ENCODE assay signal across 27 cellular contexts in the genomic region with DNA sequence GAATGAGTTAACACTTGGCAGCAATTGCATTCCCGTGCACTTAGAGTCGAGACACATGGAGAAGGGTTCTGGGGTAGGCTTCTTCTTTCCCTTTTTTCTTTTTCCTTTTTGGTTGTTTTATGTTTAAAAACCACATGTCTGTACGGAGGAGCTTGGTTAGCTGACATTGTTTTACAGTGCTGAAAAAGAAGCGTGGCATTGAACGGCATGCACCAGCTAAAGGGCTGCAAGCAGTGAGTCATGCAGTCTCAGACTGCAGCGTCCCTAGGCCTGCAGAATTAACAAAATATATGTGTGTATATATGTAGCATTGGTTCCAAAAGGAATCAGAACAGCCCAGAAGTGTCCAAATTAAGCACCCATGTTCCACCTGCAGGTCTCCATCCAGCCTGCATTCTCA.
"Had no signal": no experiment of that assay in that cellular context is flagged by ENCODE, and none has a peak within 500 bp of the region (broad histone marks: within the 10 kb centered on the region; RNA-seq: fewer than 3 reads in every experiment).

No MANE protein-coding gene starts in this region.

- H3K27me3 ChIP-seq: adrenal gland, breast epithelium, MG63 had no signal

- H3K36me3 Mint-ChIP-seq: activated naive CD8-positive, alpha-beta T cell treated with anti-CD3 and anti-CD28 coated beads, Interleukin-2, amount 10 ng/mL, durations not matched to agents 7 days and 5 days had no signal

- H3K4me1 ChIP-seq: adrenal gland, breast epithelium had no signal

- ATAC-seq: activated CD4-positive, CD25-positive, alpha-beta regulatory T cell treated with anti-CD3 and anti-CD28 coated beads, Interleukin-2, amount 50 U/mL, for 24 hours; activated CD8-positive, alpha-beta T cell treated with anti-CD3 and anti-CD28 coated beads for 36 hours; Panc1; Right ventricle myocardium inferior; T-cell had no signal

- H3K27ac ChIP-seq: adrenal gland, breast epithelium, SK-N-MC, WERI-Rb-1 had no signal

- H3K4me3 ChIP-seq: adrenal gland, breast epithelium, MG63, SK-N-MC had no signal

- H3K27me3 Mint-ChIP-seq: activated CD8-positive, alpha-beta T cell treated with anti-CD3 and anti-CD28 coated beads for 36 hours; activated naive CD8-positive, alpha-beta T cell treated with anti-CD3 and anti-CD28 coated beads, Interleukin-2, amount 10 ng/mL, durations not matched to agents 7 days and 5 days; T-cell had no signal

- H3K36me3 ChIP-seq: breast epithelium, WERI-Rb-1 had no signal

- H3K4me1 Mint-ChIP-seq: activated naive CD8-positive, alpha-beta T cell treated with anti-CD3 and anti-CD28 coated beads, Interleukin-2, amount 10 ng/mL, durations not matched to agents 7 days and 5 days; T-cell had no signal

- H3K27ac Mint-ChIP-seq: activated CD8-positive, alpha-beta T cell treated with anti-CD3 and anti-CD28 coated beads for 36 hours; activated naive CD8-positive, alpha-beta T cell treated with anti-CD3 and anti-CD28 coated beads, Interleukin-2, amount 10 ng/mL, durations not matched to agents 7 days and 5 days; T-cell had no signal

- H3K4me3 Mint-ChIP-seq: activated CD8-positive, alpha-beta T cell treated with anti-CD3 and anti-CD28 coated beads for 36 hours; activated naive CD8-positive, alpha-beta T cell treated with anti-CD3 and anti-CD28 coated beads, Interleukin-2, amount 10 ng/mL, durations not matched to agents 7 days and 5 days; T-cell had no signal

- H3K9me3 Mint-ChIP-seq: activated CD8-positive, alpha-beta T cell treated with anti-CD3 and anti-CD28 coated beads for 36 hours; activated naive CD8-positive, alpha-beta T cell treated with anti-CD3 and anti-CD28 coated beads, Interleukin-2, amount 10 ng/mL, durations not matched to agents 7 days and 5 days; T-cell had no signal

- H3K9me3 ChIP-seq: adrenal gland, breast epithelium, MG63 had no signal

- DNase-seq: activated CD4-positive, alpha-beta T cell treated with anti-CD3 and anti-CD28 coated beads for 4 hours; activated CD8-positive, alpha-beta memory T cell treated with anti-CD3 and anti-CD28 coated beads, Interleukin-2, amount 50 U/mL, for 4 hours; activated CD8-positive, alpha-beta T cell treated with anti-CD3 and anti-CD28 coated beads for 36 hours; activated naive CD4-positive, alpha-beta T cell treated with anti-CD3 and anti-CD28 coated beads, Interleukin-2, amount 50 U/mL, for 16 hours; activated naive CD8-positive, alpha-beta T cell treated with anti-CD3 and anti-CD28 coated beads, Interleukin-2, amount 10 ng/mL, durations not matched to agents 7 days and 5 days; aorta; caudate nucleus; KBM-7; MG63; NCI-H1105 treated with DMSO at 0.1 percent for 48 hours; NCI-H1436 treated with DMSO at 0.1 percent for 48 hours; NCI-H187; NCI-H2081; NCI-H510A treated with DMSO at 0.1 percent for 48 hours; NCI-H69; NK-92 treated with Interleukin-12 subunit alpha and Interleukin-12 subunit beta, amount 100 ng/mL, for 24 hours; OCI-M1; RPMI8226; T-cell; T-helper 2 cell; WERI-Rb-1 had no signal
